In genomic region chr18:26090130-26091046, GRCh38 we compare ENCODE assay signal across 8 cellular contexts. TPM values are rescaled to one million over a fixed set of nuclear protein-coding genes. Genes with fewer than 3 reads are reported as not detected.
DNase-seq lines count a peak whose midpoint lies in the region; ATAC-seq, FAIRE-seq and TF ChIP-seq lines count a peak whose summit lies in the region.

Gene SS18, minus strand, starts transcription at chr18:26090613. Its CDS starts 44 bp downstream, at chr18:26090569.

- CTCF ChIA-PET in A549 (lab: Yijun Ruan, JAX) = no interaction called here

- TF ChIP-seq CTCF in A549 (IDR thresholded peaks at IDR 0.05) = no peak
- no peak for TF ChIP-seq CTCF in VCaP (conservative IDR thresholded peaks at IDR 0.05)
- no peak for TF ChIP-seq CTCF in breast epithelium (IDR thresholded peaks at IDR 0.05)

- H3K4me3 ChIP-seq in A549 (peak within 1 kb of the TSS; percentile 95), breast epithelium (peak within 1 kb of the TSS; percentile 80 to 96 (median 88)), iPS-18c (ENCODE audit: insufficient read depth, low read depth, low read length) (peak within 1 kb of the TSS; percentile 92), skin epidermis (peak within 1 kb of the TSS; percentile 71 to 99 (median 90))

- no peaks in the 10 kb centered on the region for H3K9me3 ChIP-seq in A549
- no peaks in the 10 kb centered on the region for H3K9me3 ChIP-seq in breast epithelium
- no peaks in the 10 kb centered on the region for H3K9me3 ChIP-seq in iPS-18c (ENCODE audit: control insufficient read depth, insufficient read depth, low read length)

- peak within 1 kb of the TSS; percentile 99 for H3K27ac ChIP-seq in A549
- peak within 1 kb of the TSS; percentile 98 for H3K27ac ChIP-seq in VCaP
- peak within 1 kb of the TSS; percentile 96 to 99 for H3K27ac ChIP-seq in breast epithelium
- peak within 1 kb of the TSS; percentile 77 to 100 (median 98) for H3K27ac ChIP-seq in skin epidermis

- intact Hi-C loops in breast epithelium (cut with DNase I; ENCODE audit: low total_unique reads) = no loop called here

- under 1% methylated on average over 28 of the region's 89 CpGs for WGBS in A549 (ENCODE audit: missing lambda C conversion rate)

- ATAC-seq in A549 (peak; percentile 89 to 94), GM18861 (IDR thresholded peaks at IDR 0.05; ENCODE audit: unreplicated experiment) (peak; percentile 69), HG03097 (IDR thresholded peaks at IDR 0.05; ENCODE audit: low FRiP score, unreplicated experiment) (peak; percentile 75)

- TF ChIP-seq RAD21 in A549 (conservative IDR thresholded peaks at IDR 0.05 in 1 of 2, IDR thresholded peaks at IDR 0.05 in 1 of 2) = no peak

- no peaks in the 10 kb centered on the region for H3K36me3 ChIP-seq in breast epithelium

- no peaks in the 10 kb centered on the region for H3K27me3 ChIP-seq in breast epithelium

- DNase-seq in A549 (ENCODE audit: low read depth in 1 of 2, low spot score in 1 of 2) (peak; percentile 72 to 92), NCI-H2171 (lab: John Stamatoyannopoulos, UW) (peak; percentile 83), breast epithelium (ENCODE audit: low spot score in 2 of 2) (peak; percentile 86 to 88)

- peak; percentile 67 for TF ChIP-seq POLR2A in A549 (IDR thresholded peaks at IDR 0.05; ENCODE audit: low read length)
- TF ChIP-seq POLR2A in breast epithelium (IDR thresholded peaks at IDR 0.05) = peak; percentile 24

- FAIRE-seq in A549 (lab: Jason Lieb, UNC) = no peak

- POLR2A ChIA-PET in A549 (lab: Yijun Ruan, JAX) = interaction anchor here (1.0 kb wide), 2 partner anchors 15 to 136 kb away, joined by 3 read pairs; no protein-coding TSS in a partner anchor

- H3K4me1 ChIP-seq in A549 (peaks cover 21% of the 10 kb centered on the region), breast epithelium (no peaks in the 10 kb centered on the region)

- TF ChIP-seq EP300 in A549 (IDR thresholded peaks at IDR 0.05) = no peak

- H3K4me2 ChIP-seq in A549 = peak within 1 kb of the TSS; percentile 81

TF ChIP-seq in A549, 52 proteins besides CTCF, POLR2A, EP300 and RAD21:
- TF ChIP-seq HOXA7 (CRISPR knock-in tag; IDR thresholded peaks at IDR 0.05) (no peak), CBX8 (IDR thresholded peaks at IDR 0.05) (no peak), ZSCAN20 (CRISPR knock-in tag; IDR thresholded peaks at IDR 0.05) (no peak), CBX2 (IDR thresholded peaks at IDR 0.05; ENCODE audit: borderline replicate concordance, low read depth) (no peak), ELK1 (IDR thresholded peaks at IDR 0.05; ENCODE audit: low read depth, low read length) (no peak), BHLHE40 (IDR thresholded peaks at IDR 0.05; ENCODE audit: low read depth, low read length) (peak; percentile 56), PHF8 (IDR thresholded peaks at IDR 0.05; ENCODE audit: borderline replicate concordance, low read depth) (peak; percentile 94), EHF (CRISPR knock-in tag; IDR thresholded peaks at IDR 0.05) (no peak), JUNB (IDR thresholded peaks at IDR 0.05) (no peak), JUN (IDR thresholded peaks at IDR 0.05) (peak in 1 of 2 experiments; percentile 60; a peak in 3 of 5 replicates), CEBPB (IDR thresholded peaks at IDR 0.05) (no peak), RARB (CRISPR knock-in tag; IDR thresholded peaks at IDR 0.05) (no peak), ZNF302 (CRISPR knock-in tag; IDR thresholded peaks at IDR 0.05) (no peak), FOSL2 (IDR thresholded peaks at IDR 0.05) (no peak), FOSL2 (CRISPR knock-in tag; IDR thresholded peaks at IDR 0.05) (no peak), HEYL (CRISPR knock-in tag; IDR thresholded peaks at IDR 0.05) (no peak), NR3C1 (IDR thresholded peaks at IDR 0.05) (no peak), BCL3 (IDR thresholded peaks at IDR 0.05) (0 out of 3 replicates have a peak, but pooled peaks have one; percentile 49), SMC3 (IDR thresholded peaks at IDR 0.05) (no peak), RCOR1 (IDR thresholded peaks at IDR 0.05; ENCODE audit: low read depth, low read length) (no peak), GATA3 (IDR thresholded peaks at IDR 0.05; ENCODE audit: borderline replicate concordance) (peak; percentile 59), TFCP2L1 (CRISPR knock-in tag; IDR thresholded peaks at IDR 0.05) (no peak)
- TF ChIP-seq, protein P1, sequence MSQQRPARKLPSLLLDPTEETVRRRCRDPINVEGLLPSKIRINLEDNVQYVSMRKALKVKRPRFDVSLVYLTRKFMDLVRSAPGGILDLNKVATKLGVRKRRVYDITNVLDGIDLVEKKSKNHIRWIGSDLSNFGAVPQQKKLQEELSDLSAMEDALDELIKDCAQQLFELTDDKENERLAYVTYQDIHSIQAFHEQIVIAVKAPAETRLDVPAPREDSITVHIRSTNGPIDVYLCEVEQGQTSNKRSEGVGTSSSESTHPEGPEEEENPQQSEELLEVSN (IDR thresholded peaks at IDR 0.05; ENCODE audit: borderline replicate concordance, low read depth) = 0 out of 2 replicates have a peak, but pooled peaks have one; percentile 12
- TF ChIP-seq, protein P2, sequence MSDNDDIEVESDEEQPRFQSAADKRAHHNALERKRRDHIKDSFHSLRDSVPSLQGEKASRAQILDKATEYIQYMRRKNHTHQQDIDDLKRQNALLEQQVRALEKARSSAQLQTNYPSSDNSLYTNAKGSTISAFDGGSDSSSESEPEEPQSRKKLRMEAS (IDR thresholded peaks at IDR 0.05) = peak; percentile 50
- TF ChIP-seq, protein P3, sequence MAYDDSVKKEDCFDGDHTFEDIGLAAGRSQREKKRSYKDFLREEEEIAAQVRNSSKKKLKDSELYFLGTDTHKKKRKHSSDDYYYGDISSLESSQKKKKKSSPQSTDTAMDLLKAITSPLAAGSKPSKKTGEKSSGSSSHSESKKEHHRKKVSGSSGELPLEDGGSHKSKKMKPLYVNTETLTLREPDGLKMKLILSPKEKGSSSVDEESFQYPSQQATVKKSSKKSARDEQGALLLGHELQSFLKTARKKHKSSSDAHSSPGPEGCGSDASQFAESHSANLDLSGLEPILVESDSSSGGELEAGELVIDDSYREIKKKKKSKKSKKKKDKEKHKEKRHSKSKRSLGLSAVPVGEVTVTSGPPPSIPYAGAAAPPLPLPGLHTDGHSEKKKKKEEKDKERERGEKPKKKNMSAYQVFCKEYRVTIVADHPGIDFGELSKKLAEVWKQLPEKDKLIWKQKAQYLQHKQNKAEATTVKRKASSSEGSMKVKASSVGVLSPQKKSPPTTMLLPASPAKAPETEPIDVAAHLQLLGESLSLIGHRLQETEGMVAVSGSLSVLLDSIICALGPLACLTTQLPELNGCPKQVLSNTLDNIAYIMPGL (CRISPR knock-in tag; IDR thresholded peaks at IDR 0.05; ENCODE audit: borderline replicate concordance) = peak; percentile 47; the same call in 1 of the 2 replicates

RNA-seq across cellular contexts. Expression of gene SS18, which starts in this region (rescaled TPM):
- polyA plus RNA-seq in A549 (2011; rRNA removed) (108 and 119 TPM in 2 replicates), A549 (2017; fragmentation: RNase III; extraction: RNeasy Plus Mini Kit Qiagen cat#74134 plus additional on column Dnase treatment) (57.4 to 63.1 TPM (median 59.0 TPM) in 3 replicates)
- polyA plus RNA-seq in A549 (2012; cell fraction: cytosol; rRNA removed) = 69.5 and 77.4 TPM in 2 replicates
- polyA plus RNA-seq in A549 (2012; cell fraction: nucleus; rRNA removed) = 111 and 118 TPM in 2 replicates
- 216 and 290 TPM in 2 replicates for polyA minus RNA-seq in A549 (2011; rRNA and poly(A)+ RNA removed)
- 100 to 1,000 TPM in 2 of 3 donors, 10 to 100 TPM in 1; 99.1 to 205 (median 148) TPM for total RNA-seq in breast epithelium

Comparison
In these comparisons a context has a peak if more than half of its experiments do, and no peak if none do; other contexts are left out.
1. Peak in every context shown above with its lines: DNase-seq, ATAC-seq, H3K4me3 ChIP-seq and H3K27ac ChIP-seq.